In genomic region chr20:53413188-53413631, GRCh38 we compare ENCODE assay signal across 8 cellular contexts.
DNase-seq lines count a peak whose midpoint lies in the region; ATAC-seq and TF ChIP-seq lines count a peak whose summit lies in the region.

No MANE protein-coding gene starts in this region.

- CTCF ChIA-PET in CD8-positive, alpha-beta memory T cell (lab: Charles Lee): interaction anchor here (0.8 to 3.9 kb wide), 8 partner anchors 10 to 787 kb away, joined by 3 to 13 read pairs (median 4); no protein-coding TSS in a partner anchor

- H3K4me1 Mint-ChIP-seq in CD8-positive, alpha-beta memory T cell: peaks cover 0 to 5% (median 4%) of the 10 kb centered on the region in 3 donors

- no peaks in the 10 kb centered on the region for H3K9me3 ChIP-seq in CD8-positive, alpha-beta memory T cell (ENCODE audit: low read length)
- no peaks in the 10 kb centered on the region for H3K9me3 ChIP-seq in spleen

- intact Hi-C loops in spleen (cut with DNase I; ENCODE audit: low total_unique reads): loop anchor here (10.0 kb wide), 1 partner anchor 532 kb away; no protein-coding TSS in a partner anchor

- peaks cover 0 to 10% of the 10 kb centered on the region in 2 donors for H3K27me3 Mint-ChIP-seq in CD8-positive, alpha-beta memory T cell

- H3K27ac ChIP-seq in CD8-positive, alpha-beta memory T cell (ENCODE audit: low read depth, low read length): no peak overlapping the region
- no peak overlapping the region for H3K27ac ChIP-seq in spleen

- POLR2A ChIA-PET in CD8-positive, alpha-beta memory T cell (lab: Charles Lee): no interaction called here

- no peaks in the 10 kb centered on the region for H3K4me1 ChIP-seq in CD8-positive, alpha-beta memory T cell (ENCODE audit: insufficient read depth, low read length)
- H3K4me1 ChIP-seq in spleen: peaks cover 0 to 15% (median 1%) of the 10 kb centered on the region in 6 donors

- H3K36me3 Mint-ChIP-seq in CD8-positive, alpha-beta memory T cell: no peaks in the 10 kb centered on the region

- H3K27me3 ChIP-seq in CD8-positive, alpha-beta memory T cell (ENCODE audit: insufficient read depth, low read length, poor library complexity, severe bottlenecking): no peaks in the 10 kb centered on the region
- H3K27me3 ChIP-seq in spleen (replicated peaks in 1 of 7): no peaks in the 10 kb centered on the region

- peak overlapping the region in 2 of 7 donors; percentile 9 to 30 for H3K4me3 Mint-ChIP-seq in CD8-positive, alpha-beta memory T cell

- no peak overlapping the region for H3K4me3 ChIP-seq in CD8-positive, alpha-beta memory T cell (ENCODE audit: low read length)
- H3K4me3 ChIP-seq in epithelial cell of esophagus (ENCODE audit: low read length) (no peak overlapping the region), spleen (peak overlapping the region in 2 of 8 donors; percentile 7 to 40)

- H3K36me3 ChIP-seq in CD8-positive, alpha-beta memory T cell (ENCODE audit: insufficient read depth, low read length): no peaks in the 10 kb centered on the region
- no peaks in the 10 kb centered on the region for H3K36me3 ChIP-seq in spleen

- peak overlapping the region in 4 of 8 donors; percentile 62 to 83 (median 78) for H3K27ac Mint-ChIP-seq in CD8-positive, alpha-beta memory T cell

- TF ChIP-seq POLR2A in spleen (IDR thresholded peaks at IDR 0.05): no peak

- TF ChIP-seq CTCF in epithelial cell of esophagus (IDR thresholded peaks at IDR 0.05; ENCODE audit: insufficient read depth, low read depth, low read length, missing control alignments) (peak; percentile 51), spleen (IDR thresholded peaks at IDR 0.05 in 8 of 11, conservative IDR thresholded peaks at IDR 0.05 in 3 of 11) (peak; percentile 22 to 67 (median 61))

- 31 to 55% (median 35%) methylated on average over 15 of the region's 15 CpGs for WGBS in spleen, 5 donors

- H3K9me3 Mint-ChIP-seq in CD8-positive, alpha-beta memory T cell: no peaks in the 10 kb centered on the region

- ATAC-seq in GM19455 (IDR thresholded peaks at IDR 0.05; ENCODE audit: unreplicated experiment) (peak; percentile 97), HG03108 (IDR thresholded peaks at IDR 0.05; ENCODE audit: unreplicated experiment) (no peak)

- DNase-seq in CD8-positive, alpha-beta memory T cell: peak; percentile 25 to 70 (median 43)
- DNase-seq in HT-29 (ENCODE audit: low spot score): peak; percentile 91
- peak; percentile 8 for DNase-seq in activated CD4-positive, CD25-positive, alpha-beta regulatory T cell treated with anti-CD3 and anti-CD28 coated beads, Interleukin-2, amount 50 U/mL, for 16 hours (ENCODE audit: low read depth, low spot score)
- peak; percentile 30 for DNase-seq in epithelial cell of esophagus (ENCODE audit: low read depth)
- peak; percentile 87 for DNase-seq in spleen
- DNase-seq in NCI-H1105 (lab: John Stamatoyannopoulos, UW): no peak
